17 cellular contexts compared by ENCODE assay signal in the genomic region with DNA sequence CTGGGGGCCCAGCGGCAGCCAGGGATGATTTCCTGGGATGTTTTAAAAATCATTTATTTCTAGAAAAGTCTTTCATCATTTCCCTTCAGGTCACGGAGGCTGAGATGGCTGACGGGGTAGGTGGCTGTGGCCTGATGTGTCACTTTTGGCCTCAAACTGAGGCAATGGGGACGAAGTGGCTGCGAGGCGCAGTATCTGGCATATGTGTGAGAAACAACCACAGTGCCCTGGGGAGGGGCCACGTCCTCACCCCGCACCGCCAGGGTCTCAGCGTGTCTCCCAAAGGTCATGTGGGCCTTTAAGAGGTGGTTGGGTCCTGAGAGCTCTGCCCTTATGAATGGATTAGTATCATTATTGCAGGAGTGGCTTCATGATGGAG.
A peak's percentile ranks its signal among the peaks of the same experiment; 100 is the strongest.
DNase-seq lines count a peak whose midpoint lies in the region; ATAC-seq and TF ChIP-seq lines count a peak whose summit lies in the region.
"Had no signal": no experiment of that assay in that cellular context is flagged by ENCODE, and none has a peak within 500 bp of the region (broad histone marks: within the 10 kb centered on the region; RNA-seq: fewer than 3 reads in every experiment).

No MANE protein-coding gene starts in this region.

- H3K27ac ChIP-seq in right atrium auricular region (peak overlapping the region; percentile 90), endodermal cell (ENCODE audit: low read depth, low read length) (no peak overlapping the region), psoas muscle (peak overlapping the region; percentile 21), vagina (peak overlapping the region; percentile 91)
- H3K27ac ChIP-seq in CD8-positive, alpha-beta T cell (ENCODE audit: low read depth, low read length) = no peak overlapping the region
- H3K27ac ChIP-seq: foreskin keratinocyte had no signal

- H3K27me3 ChIP-seq in right atrium auricular region (no peaks in the 10 kb centered on the region), endodermal cell (ENCODE audit: control insufficient read depth, insufficient read depth, low read length, poor library complexity, severe bottlenecking) (no peaks in the 10 kb centered on the region), psoas muscle (ENCODE audit: insufficient read depth in 3 of 3, low read length in 2 of 3) (no peaks in the 10 kb centered on the region), vagina (no peaks in the 10 kb centered on the region)
- no peaks in the 10 kb centered on the region for H3K27me3 ChIP-seq in CD8-positive, alpha-beta T cell (ENCODE audit: insufficient read depth, low read length)
- H3K27me3 ChIP-seq: colonic mucosa had no signal

- CTCF ChIA-PET in CD8-positive, alpha-beta T cell (lab: Charles Lee) = no interaction called here

- H3K9me3 ChIP-seq in right atrium auricular region (no peaks in the 10 kb centered on the region), endodermal cell (ENCODE audit: control insufficient read depth, low read length) (no peaks in the 10 kb centered on the region), psoas muscle (no peaks in the 10 kb centered on the region), vagina (no peaks in the 10 kb centered on the region)
- H3K9me3 ChIP-seq in CD8-positive, alpha-beta T cell (ENCODE audit: low read length) = no peaks in the 10 kb centered on the region
- H3K9me3 ChIP-seq: colonic mucosa had no signal

- no peaks in the 10 kb centered on the region for H3K36me3 Mint-ChIP-seq in endodermal cell (ENCODE audit: low read depth)
- no peaks in the 10 kb centered on the region for H3K36me3 Mint-ChIP-seq in CD8-positive, alpha-beta T cell
- H3K36me3 Mint-ChIP-seq: IgD-negative memory B cell had no signal

- DNase-seq in right atrium auricular region (ENCODE audit: low spot score) (no peak), Right ventricle myocardium superior (no peak), endodermal cell (peak; percentile 31), psoas muscle (no peak), vagina (ENCODE audit: extremely low spot score in 2 of 2) (no peak), Ammon's horn (ENCODE audit: low spot score) (no peak)
- DNase-seq in CD8-positive, alpha-beta T cell = no peak
- DNase-seq: activated CD4-positive, alpha-beta T cell treated with anti-CD3 and anti-CD28 coated beads, Interleukin-2, amount 50 U/mL, for 1 hour; activated naive CD4-positive, alpha-beta T cell treated with anti-CD3 and anti-CD28 coated beads, Interleukin-2, amount 50 U/mL, for 16 hours; colonic mucosa; foreskin keratinocyte; GOT3; NCI-H187 treated with DMSO at 0.1 percent for 48 hours; NCI-H446 treated with DMSO at 0.1 percent for 48 hours; stimulated activated CD4-positive, alpha-beta T cell treated with anti-CD3 and anti-CD28 coated beads, Interleukin-4, amount 100 ng/mL, for 24 hours had no signal

- no peaks in the 10 kb centered on the region for H3K27me3 Mint-ChIP-seq in endodermal cell (ENCODE audit: insufficient read depth)
- no peaks in the 10 kb centered on the region for H3K27me3 Mint-ChIP-seq in CD8-positive, alpha-beta T cell (ENCODE audit: low read depth)

- TF ChIP-seq CTCF in right atrium auricular region (IDR thresholded peaks at IDR 0.05) (no peak), endodermal cell (conservative IDR thresholded peaks at IDR 0.05) (no peak), psoas muscle (IDR thresholded peaks at IDR 0.05) (no peak), vagina (IDR thresholded peaks at IDR 0.05) (no peak)
- TF ChIP-seq CTCF in CD8-positive, alpha-beta T cell (IDR thresholded peaks at IDR 0.05) = no peak

- peaks cover 13% of the 10 kb centered on the region for H3K4me1 Mint-ChIP-seq in endodermal cell
- H3K4me1 Mint-ChIP-seq in CD8-positive, alpha-beta T cell (ENCODE audit: low read depth) = no peaks in the 10 kb centered on the region

- ATAC-seq in Right ventricle myocardium superior (ENCODE audit: poor library complexity) = no peak
- no peak for ATAC-seq in psoas muscle
- no peak for ATAC-seq in HG03175 (IDR thresholded peaks at IDR 0.05; ENCODE audit: unreplicated experiment)
- no peak for ATAC-seq in CD8-positive, alpha-beta T cell
- ATAC-seq: foreskin keratinocyte had no signal

- no peaks in the 10 kb centered on the region for H3K9me3 Mint-ChIP-seq in endodermal cell
- peaks cover 6% of the 10 kb centered on the region for H3K9me3 Mint-ChIP-seq in CD8-positive, alpha-beta T cell

- POLR2A ChIA-PET in CD8-positive, alpha-beta T cell (lab: Charles Lee) = no interaction called here

- H3K9ac ChIP-seq in endodermal cell (ENCODE audit: extremely low read depth, low read length, poor library complexity, severe bottlenecking) = no peak overlapping the region

- TF ChIP-seq POLR2A in vagina (IDR thresholded peaks at IDR 0.05) = no peak

- H3K4me1 ChIP-seq in right atrium auricular region (peaks cover 0 to 62% of the 10 kb centered on the region in 2 donors), endodermal cell (ENCODE audit: control insufficient read depth, insufficient read depth, low read length) (no peaks in the 10 kb centered on the region), psoas muscle (peaks cover 29% of the 10 kb centered on the region), vagina (peaks cover 58% of the 10 kb centered on the region)
- H3K4me1 ChIP-seq in CD8-positive, alpha-beta T cell (ENCODE audit: insufficient read depth, low read length) = no peaks in the 10 kb centered on the region

- H3K4me3 ChIP-seq in right atrium auricular region = no peak overlapping the region
- no peak overlapping the region for H3K4me3 ChIP-seq in endodermal cell (ENCODE audit: low read length)
- no peak overlapping the region for H3K4me3 ChIP-seq in psoas muscle
- H3K4me3 ChIP-seq in vagina = no peak overlapping the region
- no peak overlapping the region for H3K4me3 ChIP-seq in CD8-positive, alpha-beta T cell (ENCODE audit: low read depth, low read length)
- H3K4me3 ChIP-seq: colonic mucosa had no signal

- H3K4me3 Mint-ChIP-seq in endodermal cell = no peak overlapping the region
- no peak overlapping the region for H3K4me3 Mint-ChIP-seq in CD8-positive, alpha-beta T cell
- H3K4me3 Mint-ChIP-seq: IgD-negative memory B cell had no signal

- 89 to 90% methylated on average over 7 to 10 of the region's 10 CpGs for WGBS in endodermal cell (ENCODE audit: insufficient coverage in 1 of 2, insufficient read length in 1 of 2), 2 experiments
- 91 to 96% (median 95%) methylated on average over 10 of the region's 10 CpGs for WGBS in psoas muscle, 3 donors

- H3K27ac Mint-ChIP-seq in endodermal cell = no peak overlapping the region
- H3K27ac Mint-ChIP-seq in CD8-positive, alpha-beta T cell = no peak overlapping the region

- H3K36me3 ChIP-seq in right atrium auricular region (no peaks in the 10 kb centered on the region), endodermal cell (ENCODE audit: control insufficient read depth, insufficient read depth, low read length) (no peaks in the 10 kb centered on the region), psoas muscle (ENCODE audit: insufficient read depth in 1 of 2, low read depth in 1 of 2) (no peaks in the 10 kb centered on the region), vagina (no peaks in the 10 kb centered on the region)
- H3K36me3 ChIP-seq in CD8-positive, alpha-beta T cell (ENCODE audit: insufficient read depth, low read length) = no peaks in the 10 kb centered on the region
- H3K36me3 ChIP-seq: colonic mucosa had no signal

- intact Hi-C loops in Right ventricle myocardium superior (cut with DNase I) (no loop called here), psoas muscle (cut with DNase I) (no loop called here), vagina (cut with DNase I) (no loop called here)
- intact Hi-C loops in CD8-positive, alpha-beta T cell (cut with DNase I, micrococcal nuclease) = no loop called here

Comparison
In these comparisons a context has a peak if more than half of its experiments do, and no peak if none do; other contexts are left out.
1. H3K27ac ChIP-seq: peak in right atrium auricular region (2 of 2), psoas muscle (single experiment) and vagina (single experiment); none in endodermal cell (single experiment) and CD8-positive, alpha-beta T cell (single experiment).